In the genomic region with DNA sequence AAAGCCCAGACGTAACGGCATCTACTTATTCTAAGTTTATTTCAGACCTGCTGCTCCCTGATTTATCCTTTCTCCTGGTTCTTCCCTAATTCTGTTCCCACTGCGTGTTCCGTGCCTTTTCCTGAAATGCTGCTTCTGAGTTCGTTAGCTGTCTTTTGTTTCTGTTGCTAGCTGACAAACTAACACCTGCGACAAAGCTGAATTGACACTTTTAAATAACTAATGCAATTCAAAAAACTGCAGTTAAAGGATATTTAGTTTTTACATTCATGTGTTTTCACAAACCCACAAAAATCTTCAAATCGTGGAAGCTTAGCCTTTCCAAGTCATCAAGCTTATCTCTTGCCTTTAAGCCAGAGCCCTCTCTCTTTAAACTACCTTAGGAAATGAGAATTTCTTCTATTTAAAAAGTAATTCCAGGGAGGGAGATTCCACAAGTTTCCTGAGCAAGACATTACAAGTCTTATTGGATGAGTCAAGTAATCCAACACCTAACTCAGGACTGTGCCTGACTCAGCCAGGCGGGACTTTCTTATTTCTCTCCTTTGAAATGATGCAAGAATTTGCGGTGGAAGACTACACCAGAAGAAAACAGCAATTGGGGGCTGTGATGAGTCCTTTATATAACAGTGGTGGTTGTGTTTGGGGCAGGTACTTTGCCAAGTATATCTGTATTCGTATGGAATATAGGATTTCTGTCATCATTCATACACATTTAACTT, we compare ENCODE assay signal across 1 cellular context.
TF ChIP-seq lines count a peak whose summit lies in the region.

No MANE protein-coding gene starts in this region.

TF ChIP-seq in IMR-90, 13 proteins besides CTCF, POLR2A, EP300 and RAD21 (continued from another document):
- TF ChIP-seq, protein P1, sequence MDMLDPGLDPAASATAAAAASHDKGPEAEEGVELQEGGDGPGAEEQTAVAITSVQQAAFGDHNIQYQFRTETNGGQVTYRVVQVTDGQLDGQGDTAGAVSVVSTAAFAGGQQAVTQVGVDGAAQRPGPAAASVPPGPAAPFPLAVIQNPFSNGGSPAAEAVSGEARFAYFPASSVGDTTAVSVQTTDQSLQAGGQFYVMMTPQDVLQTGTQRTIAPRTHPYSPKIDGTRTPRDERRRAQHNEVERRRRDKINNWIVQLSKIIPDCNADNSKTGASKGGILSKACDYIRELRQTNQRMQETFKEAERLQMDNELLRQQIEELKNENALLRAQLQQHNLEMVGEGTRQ (IDR thresholded peaks at IDR 0.05; ENCODE audit: low read depth, low read length) = no peak
- peak; percentile 61; the same call in 1 of the 2 replicates for TF ChIP-seq NFE2L2 (IDR thresholded peaks at IDR 0.05; ENCODE audit: low read depth, low read length)
- peak; percentile 94 for TF ChIP-seq FOS (IDR thresholded peaks at IDR 0.05; ENCODE audit: low read depth, low read length)
- TF ChIP-seq MXI1 (IDR thresholded peaks at IDR 0.05; ENCODE audit: borderline replicate concordance, low read depth, low read length) = no peak
- no peak for TF ChIP-seq MAZ (IDR thresholded peaks at IDR 0.05; ENCODE audit: borderline replicate concordance, low read depth, low read length)
- TF ChIP-seq RCOR1 (IDR thresholded peaks at IDR 0.05; ENCODE audit: insufficient replicate concordance, low read length) = no peak
- TF ChIP-seq MAFK (IDR thresholded peaks at IDR 0.05; ENCODE audit: low read depth, low read length) = peak; percentile 31
- no peak for TF ChIP-seq ELK1 (IDR thresholded peaks at IDR 0.05; ENCODE audit: borderline replicate concordance, low read depth, low read length)
- peak; percentile 99 for TF ChIP-seq CEBPB (IDR thresholded peaks at IDR 0.05; ENCODE audit: low read depth, low read length)
- no peak for TF ChIP-seq CHD1 (IDR thresholded peaks at IDR 0.05; ENCODE audit: low read depth, low read length)
